In genomic region chr6:157272866-157273755, GRCh38 we compare ENCODE assay signal across 8 cellular contexts. TPM values are rescaled to one million over a fixed set of nuclear protein-coding genes. Genes with fewer than 3 reads are reported as not detected.
DNase-seq lines count a peak whose midpoint lies in the region; ATAC-seq, FAIRE-seq and TF ChIP-seq lines count a peak whose summit lies in the region.

No MANE protein-coding gene starts in this region.

- intact Hi-C loops in PC-9 (cut with micrococcal nuclease; ENCODE audit: unreplicated experiment) (loop anchor here (10.0 kb wide), 3 partner anchors 78 to 708 kb away; no protein-coding TSS in a partner anchor), K562 (cut with micrococcal nuclease) (loop anchor here (5.0 to 10.0 kb wide), 4 partner anchors 91 to 698 kb away; no protein-coding TSS in a partner anchor)

- no peaks in the 10 kb centered on the region for H3K9me1 ChIP-seq in K562 (ENCODE audit: control insufficient read depth, insufficient read depth, low read length)

- H3K4me2 ChIP-seq in PC-9 (peak overlapping the region; percentile 86; the same call in 1 of the 2 replicates), K562 (ENCODE audit: insufficient read depth, low read length) (peak overlapping the region; percentile 87; the same call in 1 of the 2 replicates), smooth muscle cell (peak overlapping the region; percentile 96)

- DNase-seq in NCI-H1436 (lab: John Stamatoyannopoulos, UW), result peak; percentile 81
- no peak for DNase-seq in NCI-H1436 treated with DMSO at 0.1 percent for 48 hours (lab: John Stamatoyannopoulos, UW)
- DNase-seq in PC-9, result no peak
- peak; percentile 25 to 54 (median 48) for DNase-seq in K562 (ENCODE audit: extremely low read depth in 1 of 4, low spot score in 3 of 4)
- DNase-seq in smooth muscle cell (lab: John Stamatoyannopoulos, UW; ENCODE audit: unreplicated experiment), result no peak

- TF ChIP-seq CTCF in PC-9 (conservative IDR thresholded peaks at IDR 0.05) (no peak), K562 (IDR thresholded peaks at IDR 0.05 in 2 of 3, conservative IDR thresholded peaks at IDR 0.05 in 1 of 3; ENCODE audit: insufficient read depth in 2 of 3, low read depth in 1 of 3, low read length in 3 of 3) (peak in 1 of 3 experiments; percentile 47; a peak in 2 of 6 replicates), smooth muscle cell (IDR thresholded peaks at IDR 0.05; ENCODE audit: borderline replicate concordance, insufficient read depth, poor library complexity, severe bottlenecking) (no peak)

- H3K4me3 ChIP-seq in PC-9 (no peak overlapping the region), K562 (no peak overlapping the region), smooth muscle cell (no peak overlapping the region)

- H3F3A ChIP-seq in PC-9 (ENCODE audit: insufficient read depth, low read depth), result no peaks in the 10 kb centered on the region
- peaks cover 4% of the 10 kb centered on the region for H3F3A ChIP-seq in smooth muscle cell (ENCODE audit: low read depth)

- peak overlapping the region in 1 of 2 experiments; percentile 66; a peak in 1 of 4 replicates for H3K9ac ChIP-seq in K562 (ENCODE audit: insufficient read depth in 1 of 2, low read depth in 2 of 2, low read length in 2 of 2)
- H3K9ac ChIP-seq in smooth muscle cell (ENCODE audit: low read depth), result no peak overlapping the region

- H4K20me1 ChIP-seq in PC-9 (ENCODE audit: insufficient read depth) (no peaks in the 10 kb centered on the region), K562 (replicated peaks; ENCODE audit: control insufficient read depth, insufficient read depth, low read length) (no peaks in the 10 kb centered on the region), smooth muscle cell (ENCODE audit: low read depth) (no peaks in the 10 kb centered on the region)

- TF ChIP-seq EP300 in K562 (IDR thresholded peaks at IDR 0.05; ENCODE audit: low read length), result no peak

- H3K9me3 ChIP-seq in PC-9 (ENCODE audit: insufficient read depth, low read depth) (no peaks in the 10 kb centered on the region), K562 (replicated peaks; ENCODE audit: control insufficient read depth, insufficient read depth, low read depth, low read length) (0 out of 2 replicates have a peak, but pooled peaks cover 3% of the 10 kb centered on the region), smooth muscle cell (replicated peaks; ENCODE audit: low read depth) (no peaks in the 10 kb centered on the region)

- CTCF ChIA-PET in PC-9 (lab: Charles Lee), result interaction anchor here (0.6 kb wide), 1 partner anchor 685 kb away, joined by 5 read pairs; no protein-coding TSS in a partner anchor
- CTCF ChIA-PET in K562 (lab: Yijun Ruan, JAX; ENCODE audit: low intra/inter-chr PET ratio), result interaction anchor here (2.6 kb wide), 1 partner anchor 238 kb away, joined by 10 read pairs; no protein-coding TSS in a partner anchor

- TF ChIP-seq POLR2A in K562 (conservative IDR thresholded peaks at IDR 0.05), result no peak

- 50% methylated on average over 18 of the region's 19 CpGs for WGBS in K562 (ENCODE audit: insufficient coverage, low coverage, missing lambda C conversion rate)
- WGBS in smooth muscle cell (ENCODE audit: low lambda C conversion rate), result 79% methylated on average over 19 of the region's 19 CpGs

- BruUV-seq in PC-9 (replicated peaks; lab: Mats Ljungman, UMichigan), result no TSS peak
- no TSS peak for BruUV-seq in K562 (replicated peaks; lab: Mats Ljungman, UMichigan)

- H3K27me3 ChIP-seq in PC-9 (ENCODE audit: insufficient read depth, low read depth) (no peaks in the 10 kb centered on the region), K562 (ENCODE audit: control insufficient read depth in 2 of 2, insufficient read depth in 2 of 2, low read length in 2 of 2) (peaks cover 2 to 21% of the 10 kb centered on the region in 2 experiments; a peak in 4 of 5 replicates), smooth muscle cell (ENCODE audit: low read depth) (no peaks in the 10 kb centered on the region)

- no peaks in the 10 kb centered on the region for H3K36me3 ChIP-seq in PC-9 (ENCODE audit: low read depth)
- H3K36me3 ChIP-seq in K562 (ENCODE audit: control insufficient read depth, insufficient read depth, low read length), result no peaks in the 10 kb centered on the region
- H3K36me3 ChIP-seq in smooth muscle cell (ENCODE audit: low read depth), result no peaks in the 10 kb centered on the region

- H3K9me2 ChIP-seq in PC-9 (ENCODE audit: insufficient read depth), result no peaks in the 10 kb centered on the region

- H3K27ac ChIP-seq in PC-9 (no peak overlapping the region), K562 (ENCODE audit: extremely low read depth, low read depth, low read length) (no peak overlapping the region), smooth muscle cell (ENCODE audit: low read depth) (no peak overlapping the region)

- in situ Hi-C loops in K562 (cut with MboI), result no loop called here

- H2AFZ ChIP-seq in PC-9, result no peak overlapping the region
- peak overlapping the region; percentile 97 for H2AFZ ChIP-seq in K562 (ENCODE audit: low read depth, low read length)
- no peak overlapping the region for H2AFZ ChIP-seq in smooth muscle cell (ENCODE audit: low read depth)

- ATAC-seq in K562, result 0 out of 3 replicates have a peak, but pooled peaks have one; percentile 6
- no peak for ATAC-seq in GM18861 (IDR thresholded peaks at IDR 0.05; ENCODE audit: unreplicated experiment)
- ATAC-seq in GM18511 (IDR thresholded peaks at IDR 0.05; ENCODE audit: unreplicated experiment), result no peak
- no peak for ATAC-seq in HG03108 (IDR thresholded peaks at IDR 0.05; ENCODE audit: unreplicated experiment)

- POLR2A ChIA-PET in PC-9 (lab: Charles Lee; ENCODE audit: unreplicated experiment) (no interaction called here), K562 (lab: Yijun Ruan, JAX) (interaction anchor here (0.5 to 0.6 kb wide), 3 partner anchors 11 to 1441 kb away, joined by 3 read pairs; no protein-coding TSS in a partner anchor)

- no peak for FAIRE-seq in K562 (lab: Jason Lieb, UNC)

- TF ChIP-seq RAD21 in K562 (CRISPR knock-in tag; conservative IDR thresholded peaks at IDR 0.05 in 1 of 2, IDR thresholded peaks at IDR 0.05 in 1 of 2), result no peak

- no peaks in the 10 kb centered on the region for H3K79me2 ChIP-seq in PC-9 (ENCODE audit: low read depth)
- H3K79me2 ChIP-seq in K562 (ENCODE audit: control insufficient read depth, insufficient read depth, low read length), result no peaks in the 10 kb centered on the region
- H3K79me2 ChIP-seq in smooth muscle cell (ENCODE audit: low read depth), result no peaks in the 10 kb centered on the region

- H3K4me1 ChIP-seq in PC-9 (replicated peaks; ENCODE audit: insufficient read depth), result no peaks in the 10 kb centered on the region
- peaks cover 14 to 26% of the 10 kb centered on the region in 2 experiments; a peak in 4 of 5 replicates for H3K4me1 ChIP-seq in K562 (replicated peaks in 1 of 2; ENCODE audit: control insufficient read depth in 2 of 2, insufficient read depth in 2 of 2, low read length in 2 of 2)
- peaks cover 8% of the 10 kb centered on the region for H3K4me1 ChIP-seq in smooth muscle cell (ENCODE audit: low read depth)

TF ChIP-seq in K562, 482 proteins besides CTCF, POLR2A, EP300 and RAD21:
- TF ChIP-seq SAFB2 (IDR thresholded peaks at IDR 0.05; ENCODE audit: borderline replicate concordance, low read depth, low read length, severe bottlenecking) (no peak), PRDM10 (IDR thresholded peaks at IDR 0.05; ENCODE audit: partially characterized antibody) (peak; percentile 69)

RNA-seq across cellular contexts. Expression of gene TMEM242, which starts 50.2 kb away (rescaled TPM):
- total RNA-seq in PC-9 (2021), result 8.1 and 8.7 TPM in 2 replicates
- 22.9 and 46.7 TPM in 2 replicates for total RNA-seq in K562 (2011; cell fraction: chromatin; rRNA removed; ENCODE audit: low replicate concordance)
- total RNA-seq in K562 (2011; cell fraction: nucleolus; rRNA removed), result 19.5 and 19.6 TPM in 2 replicates
- 38.3 and 79.8 TPM in 2 replicates for total RNA-seq in K562 (2011; cell fraction: nucleoplasm; rRNA removed)
- total RNA-seq in K562 (2014; rRNA removed), result 10.1 and 16.3 TPM in 2 replicates
- total RNA-seq in K562 (2014; rRNA removed; fragmentation: Illumina TruSeq; extraction: Trizol), result 14.2 and 15.4 TPM in 2 replicates
- total RNA-seq in K562 (2015; rRNA removed; fragmentation: Illumina TruSeq; extraction: Trizol), result 9.0 and 9.5 TPM in 2 replicates
- 17.0 and 18.2 TPM in 2 replicates for total RNA-seq in K562 (2021)
- polyA plus RNA-seq in K562 (2011; rRNA removed), result 13.1 and 16.5 TPM in 2 replicates
- polyA plus RNA-seq in K562 (2011; cell fraction: cytosol; rRNA removed), result 3.9 and 6.4 TPM in 2 replicates
- polyA plus RNA-seq in K562 (2011; cell fraction: nucleus; rRNA removed), result 5.9 and 7.9 TPM in 2 replicates
- polyA plus RNA-seq in K562 (2012), result 10.4 and 13.3 TPM in 2 replicates
- 10.7 and 11.4 TPM in 2 replicates for polyA plus RNA-seq in K562 (2014; fragmentation: Illumina TruSeq; extraction: Trizol)
- 10 to 100 TPM; 24.3 to 35.3 TPM for polyA plus RNA-seq in K562 (2014; fragmentation: Nextera tagmentation; extraction: Ambion mirVana)
- 20.9 and 23.8 TPM in 2 replicates for polyA plus RNA-seq in K562 (2014; rRNA removed)
- 6.4 and 7.7 TPM in 2 replicates for polyA minus RNA-seq in K562 (2011; rRNA and poly(A)+ RNA removed)
- polyA minus RNA-seq in K562 (2011; cell fraction: cytosol; rRNA and poly(A)+ RNA removed), result 1.6 and 2.5 TPM in 2 replicates
- polyA minus RNA-seq in K562 (2011; cell fraction: nucleus; rRNA and poly(A)+ RNA removed), result 7.5 and 10.7 TPM in 2 replicates
- 7.0 and 7.8 TPM in 2 replicates for total RNA-seq in smooth muscle cell
- 12.0 and 13.3 TPM in 2 replicates for polyA plus RNA-seq in smooth muscle cell

Comparison
In these comparisons a context has a peak if more than half of its experiments do, and no peak if none do; other contexts are left out.
1. DNase-seq: peak in NCI-H1436 (single experiment) and K562 (4 of 4); none in NCI-H1436 treated with DMSO at 0.1 percent for 48 hours (single experiment), PC-9 (0 of 2) and smooth muscle cell (single experiment).
2. Peak in every context shown above with its lines, with median percentiles within 50 percentile points of each other: H3K4me2 ChIP-seq.